ENCODE assay signal across 17 cellular contexts in the genomic region with DNA sequence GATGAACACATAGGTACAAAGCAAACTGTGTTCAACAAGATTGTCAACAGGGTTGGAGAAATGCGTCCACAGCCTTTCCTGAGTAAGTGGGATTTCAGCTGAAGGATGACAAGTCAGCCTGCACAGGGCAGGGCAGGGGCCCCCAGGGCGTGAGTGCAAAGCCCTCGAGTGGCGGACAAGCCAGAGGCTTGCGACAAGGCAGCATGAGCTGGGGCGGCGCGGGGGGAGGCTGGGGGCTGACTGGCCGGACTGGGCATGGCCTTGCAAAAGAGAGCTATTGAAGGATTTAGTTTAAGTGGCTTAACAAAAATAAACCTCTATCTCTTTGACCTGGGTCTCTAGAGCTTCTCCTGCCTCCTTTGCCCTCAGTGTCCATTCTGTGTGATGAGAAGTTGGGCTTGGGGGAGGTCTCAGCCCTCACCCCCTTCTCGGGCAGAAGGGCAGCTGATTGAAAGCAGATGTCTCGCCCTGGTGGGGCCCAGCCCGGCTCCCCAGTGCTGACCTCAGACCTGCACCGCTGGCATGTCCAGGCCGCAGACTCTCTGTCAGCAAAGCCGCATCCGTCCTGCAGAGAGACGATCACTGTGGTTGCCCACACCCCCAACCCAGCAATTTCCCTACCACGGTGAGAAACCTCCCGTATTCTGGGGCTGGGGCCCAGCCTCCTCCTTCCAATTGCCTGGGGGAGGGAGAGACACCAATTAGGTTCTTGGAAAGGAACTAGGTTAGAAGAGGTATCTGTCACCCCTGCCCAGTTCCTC. TPM values are rescaled to one million over a fixed set of nuclear protein-coding genes. Genes with fewer than 3 reads are reported as not detected.
DNase-seq lines count a peak whose midpoint lies in the region; ATAC-seq, FAIRE-seq and TF ChIP-seq lines count a peak whose summit lies in the region.
"Had no signal": no experiment of that assay in that cellular context is flagged by ENCODE, and none has a peak within 500 bp of the region (broad histone marks: within the 10 kb centered on the region; RNA-seq: fewer than 3 reads in every experiment).

No MANE protein-coding gene starts in this region.

- peak overlapping the region; percentile 17 for H2AK5ac ChIP-seq in neuronal stem cell (ENCODE audit: low read depth, low read length)

- H3F3A ChIP-seq in Loucy (ENCODE audit: low read depth) = peaks cover 10% of the 10 kb centered on the region

- H2BK120ac ChIP-seq in neuronal stem cell (ENCODE audit: low read depth, low read length) = no peak overlapping the region

- TF ChIP-seq CTCF in Loucy (conservative IDR thresholded peaks at IDR 0.05; ENCODE audit: low read length) (no peak), K562 (IDR thresholded peaks at IDR 0.05 in 2 of 3, conservative IDR thresholded peaks at IDR 0.05 in 1 of 3; ENCODE audit: insufficient read depth in 2 of 3, low read depth in 1 of 3, low read length in 3 of 3) (no peak), RWPE1 (conservative IDR thresholded peaks at IDR 0.05; ENCODE audit: low read depth) (no peak)

- peak overlapping the region; percentile 47 for H3K23ac ChIP-seq in neuronal stem cell (ENCODE audit: low read depth, low read length, poor library complexity)

- no peak for FAIRE-seq in K562 (lab: Jason Lieb, UNC)

- no peaks in the 10 kb centered on the region for H3K27me3 ChIP-seq in BLaER1 treated with 17β-estradiol and CSF1 and Interleukin-3, amounts not matched to agents 10 nM and 100 nM
- H3K27me3 ChIP-seq in Loucy (ENCODE audit: insufficient read depth, low read length, poor library complexity, severe bottlenecking) (no peaks in the 10 kb centered on the region), K562 (ENCODE audit: control insufficient read depth in 2 of 2, insufficient read depth in 2 of 2, low read length in 2 of 2) (no peaks in the 10 kb centered on the region), neuronal stem cell (ENCODE audit: control insufficient read depth in 3 of 3, insufficient read depth in 3 of 3, low read depth in 1 of 3, low read length in 3 of 3) (peaks cover 0 to 10% (median 0%) of the 10 kb centered on the region in 3 experiments)

- CTCF ChIA-PET in K562 (lab: Yijun Ruan, JAX; ENCODE audit: low intra/inter-chr PET ratio) (no interaction called here), RWPE1 (lab: Yijun Ruan, JAX) (interaction anchor here (0.6 to 1.2 kb wide), 5 partner anchors 120 to 259 kb away, joined by 3 to 10 read pairs (median 3); no protein-coding TSS in a partner anchor)

- in situ Hi-C loops in K562 (cut with MboI) = no loop called here

- no peaks in the 10 kb centered on the region for H4K20me1 ChIP-seq in BLaER1 treated with 17β-estradiol and CSF1 and Interleukin-3, amounts not matched to agents 10 nM and 100 nM
- H4K20me1 ChIP-seq in Loucy (ENCODE audit: insufficient read depth, low read length, poor library complexity, severe bottlenecking) = no peaks in the 10 kb centered on the region
- no peaks in the 10 kb centered on the region for H4K20me1 ChIP-seq in K562 (replicated peaks; ENCODE audit: control insufficient read depth, insufficient read depth, low read length)

- no peak overlapping the region for H3K4ac ChIP-seq in neuronal stem cell (ENCODE audit: low read length)

- H3K18ac ChIP-seq in neuronal stem cell (ENCODE audit: low read length) = peak overlapping the region; percentile 60

- DNase-seq in K562 (ENCODE audit: extremely low read depth in 1 of 4, low spot score in 3 of 4) = no peak
- no peak for DNase-seq in neuronal stem cell (ENCODE audit: low spot score)
- DNase-seq in A172 (ENCODE audit: low spot score) = no peak
- no peak for DNase-seq in RWPE1 (ENCODE audit: low spot score)
- DNase-seq in DMS79 treated with DMSO at 0.1 percent for 48 hours (lab: John Stamatoyannopoulos, UW) = no peak
- DNase-seq in glomerular visceral epithelial cell (ENCODE audit: extremely low spot score) = no peak
- DNase-seq: activated CD4-positive, alpha-beta T cell treated with anti-CD3 and anti-CD28 coated beads, Interleukin-2, amount 50 U/mL, for 4 hours; MM.1S; stimulated activated CD4-positive, alpha-beta T cell treated with anti-CD3 and anti-CD28 coated beads, Interleukin-4, amount 100 ng/mL, for 24 hours; stimulated activated naive CD8-positive, alpha-beta T cell treated with anti-CD3 and anti-CD28 coated beads, Interleukin-15, Interleukin-2, amounts not matched to agents 100 U/mL and 50 U/mL, for 24 hours had no signal

- H2BK5ac ChIP-seq in neuronal stem cell (ENCODE audit: low read length) = no peak overlapping the region

- peak overlapping the region in 9 of 11 experiments; percentile 2 to 96 (median 79); a peak in 14 of 22 replicates for H3K4me2 ChIP-seq in BLaER1 treated with 17β-estradiol and CSF1 and Interleukin-3, amounts not matched to agents 10 nM and 100 nM
- H3K4me2 ChIP-seq in Loucy (ENCODE audit: low read depth, low read length, poor library complexity, severe bottlenecking) (no peak overlapping the region), K562 (ENCODE audit: insufficient read depth, low read length) (no peak overlapping the region), neuronal stem cell (ENCODE audit: insufficient read depth, low read length, poor library complexity, severe bottlenecking) (no peak overlapping the region)

- no peak for TF ChIP-seq POLR2A in K562 (conservative IDR thresholded peaks at IDR 0.05)

- H3K9ac ChIP-seq in BLaER1 treated with 17β-estradiol and CSF1 and Interleukin-3, amounts not matched to agents 10 nM and 100 nM = peak overlapping the region in 2 of 11 experiments; percentile 37 to 81; a peak in 4 of 22 replicates
- peak overlapping the region; percentile 92 for H3K9ac ChIP-seq in Loucy (ENCODE audit: low read depth, low read length, poor library complexity, severe bottlenecking)
- no peak overlapping the region; a peak in 1 of 4 replicates for H3K9ac ChIP-seq in K562 (ENCODE audit: insufficient read depth in 1 of 2, low read depth in 2 of 2, low read length in 2 of 2)
- H3K9ac ChIP-seq in neuronal stem cell (ENCODE audit: low read depth, low read length, poor library complexity) = no peak overlapping the region

- H3K79me1 ChIP-seq in neuronal stem cell (ENCODE audit: low read depth, low read length) = no peaks in the 10 kb centered on the region

- no peak for ATAC-seq in K562
- ATAC-seq: stimulated activated naive CD8-positive, alpha-beta T cell treated with anti-CD3 and anti-CD28 coated beads, Interleukin-15, Interleukin-2, amounts not matched to agents 100 U/mL and 50 U/mL, for 24 hours; T-helper 17 cell had no signal

- H3K36me3 ChIP-seq in BLaER1 treated with 17β-estradiol and CSF1 and Interleukin-3, amounts not matched to agents 10 nM and 100 nM = no peaks in the 10 kb centered on the region
- no peaks in the 10 kb centered on the region for H3K36me3 ChIP-seq in Loucy (ENCODE audit: insufficient read depth, low read length)
- H3K36me3 ChIP-seq in K562 (ENCODE audit: control insufficient read depth, insufficient read depth, low read length) = no peaks in the 10 kb centered on the region
- H3K36me3 ChIP-seq in neuronal stem cell (replicated peaks in 1 of 2; ENCODE audit: control insufficient read depth in 2 of 2, insufficient read depth in 2 of 2, low read length in 2 of 2) = no peaks in the 10 kb centered on the region
- H3K36me3 ChIP-seq: HAP-1 had no signal

- no peaks in the 10 kb centered on the region for H3K9me2 ChIP-seq in Loucy (replicated peaks; ENCODE audit: low read depth, low read length)

- peak overlapping the region; percentile 52 for H2BK12ac ChIP-seq in neuronal stem cell (ENCODE audit: low read length)

- H3K14ac ChIP-seq in neuronal stem cell (ENCODE audit: low read length) = no peak overlapping the region

- TF ChIP-seq RAD21 in K562 (CRISPR knock-in tag; conservative IDR thresholded peaks at IDR 0.05 in 1 of 2, IDR thresholded peaks at IDR 0.05 in 1 of 2) = no peak

- no peak overlapping the region for H4K8ac ChIP-seq in neuronal stem cell (ENCODE audit: low read depth, low read length)

- POLR2A ChIA-PET in K562 (lab: Yijun Ruan, JAX) (interaction anchor here (0.7 to 1.8 kb wide), 6 partner anchors 11 to 262 kb away, joined by 3 to 6 read pairs (median 3); a partner anchor contains a TSS), RWPE1 (lab: Yijun Ruan, JAX; ENCODE audit: low non-redundant PET) (no interaction called here)

- WGBS in K562 (ENCODE audit: insufficient coverage, low coverage, missing lambda C conversion rate) = 89% methylated on average over 18 of the region's 19 CpGs
- WGBS in neuronal stem cell (ENCODE audit: extremely low coverage in 2 of 2, insufficient read length in 2 of 2, insufficient replicate concordance in 1 of 2), 2 donors = no CpG with 5 or more reads among the region's 19 CpGs

- H2BK15ac ChIP-seq in neuronal stem cell (ENCODE audit: low read length) = no peak overlapping the region

- intact Hi-C loops in K562 (cut with micrococcal nuclease) = no loop called here

- no peak overlapping the region for H4K91ac ChIP-seq in neuronal stem cell (ENCODE audit: low read depth, low read length, poor library complexity)

- TF ChIP-seq EP300 in K562 (IDR thresholded peaks at IDR 0.05; ENCODE audit: low read length) = no peak

- peaks cover 49 to 73% (median 68%) of the 10 kb centered on the region in 10 experiments for H3K4me1 ChIP-seq in BLaER1 treated with 17β-estradiol and CSF1 and Interleukin-3, amounts not matched to agents 10 nM and 100 nM
- H3K4me1 ChIP-seq in Loucy (ENCODE audit: insufficient read depth, low read length, poor library complexity, severe bottlenecking) (peaks cover 69% of the 10 kb centered on the region), K562 (replicated peaks in 1 of 2; ENCODE audit: control insufficient read depth in 2 of 2, insufficient read depth in 2 of 2, low read length in 2 of 2) (peaks cover 47 to 54% of the 10 kb centered on the region in 2 experiments), neuronal stem cell (ENCODE audit: control insufficient read depth in 2 of 2, insufficient read depth in 1 of 2, low read depth in 1 of 2, low read length in 2 of 2) (peaks cover 12 to 19% of the 10 kb centered on the region in 2 donors)

- H3K9me1 ChIP-seq in K562 (ENCODE audit: control insufficient read depth, insufficient read depth, low read length) = no peaks in the 10 kb centered on the region

- H2AFZ ChIP-seq in Loucy (ENCODE audit: low read length) (no peak overlapping the region), K562 (ENCODE audit: low read depth, low read length) (no peak overlapping the region), neuronal stem cell (ENCODE audit: low read length) (no peak overlapping the region)

- H3K27ac ChIP-seq in BLaER1 treated with 17β-estradiol and CSF1 and Interleukin-3, amounts not matched to agents 10 nM and 100 nM = peak overlapping the region in 8 of 11 experiments; percentile 91 to 96 (median 94); a peak in 16 of 22 replicates
- H3K27ac ChIP-seq in K562 (ENCODE audit: extremely low read depth, low read depth, low read length) = no peak overlapping the region
- H3K27ac ChIP-seq in neuronal stem cell (replicated peaks; ENCODE audit: low read length) = no peak overlapping the region
- no peak overlapping the region for H3K27ac ChIP-seq in RWPE1

- peaks cover 20% of the 10 kb centered on the region for H3K79me2 ChIP-seq in Loucy (ENCODE audit: insufficient read depth, low read length)
- H3K79me2 ChIP-seq in K562 (ENCODE audit: control insufficient read depth, insufficient read depth, low read length) = no peaks in the 10 kb centered on the region

- no peak overlapping the region for H3K4me3 ChIP-seq in BLaER1 treated with 17β-estradiol and CSF1 and Interleukin-3, amounts not matched to agents 10 nM and 100 nM
- H3K4me3 ChIP-seq in Loucy (ENCODE audit: low read length, poor library complexity, severe bottlenecking) = no peak overlapping the region
- H3K4me3 ChIP-seq in K562 = no peak overlapping the region
- no peak overlapping the region for H3K4me3 ChIP-seq in neuronal stem cell (ENCODE audit: low read length in 2 of 2)
- H3K4me3 ChIP-seq: HAP-1 had no signal

- no peaks in the 10 kb centered on the region for H3K9me3 ChIP-seq in BLaER1 treated with 17β-estradiol and CSF1 and Interleukin-3, amounts not matched to agents 10 nM and 100 nM (replicated peaks in 1 of 11)
- no peaks in the 10 kb centered on the region for H3K9me3 ChIP-seq in Loucy (ENCODE audit: insufficient read depth, low read depth, low read length)
- H3K9me3 ChIP-seq in K562 (replicated peaks; ENCODE audit: control insufficient read depth, insufficient read depth, low read depth, low read length) = no peaks in the 10 kb centered on the region
- no peaks in the 10 kb centered on the region for H3K9me3 ChIP-seq in neuronal stem cell (replicated peaks in 1 of 2; ENCODE audit: control insufficient read depth in 2 of 2, insufficient read depth in 1 of 2, low read depth in 1 of 2, low read length in 2 of 2)
- H3K9me3 ChIP-seq: HAP-1 had no signal

- no TSS peak for BruUV-seq in K562 (replicated peaks; lab: Mats Ljungman, UMichigan)

RNA-seq across cellular contexts. Expression of a gene that starts 24.3 kb away (rescaled TPM):
- total RNA-seq in K562 (2011; cell fraction: chromatin; rRNA removed; ENCODE audit: low replicate concordance) = not detected in 2 replicates
- total RNA-seq in K562 (2011; cell fraction: nucleolus; rRNA removed) = not detected in 2 replicates
- not detected in 2 replicates for total RNA-seq in K562 (2011; cell fraction: nucleoplasm; rRNA removed)
- not detected in 2 replicates for total RNA-seq in K562 (2014; rRNA removed)
- 0.15 TPM in 1 of 2 replicates, not detected in the other for total RNA-seq in K562 (2014; rRNA removed; fragmentation: Illumina TruSeq; extraction: Trizol)
- total RNA-seq in K562 (2015; rRNA removed; fragmentation: Illumina TruSeq; extraction: Trizol) = not detected in 2 replicates
- total RNA-seq in K562 (2021) = 0.42 and 0.51 TPM in 2 replicates
- polyA plus RNA-seq in K562 (2011; rRNA removed) = 0.13 and 0.14 TPM in 2 replicates
- 0.07 and 0.16 TPM in 2 replicates for polyA plus RNA-seq in K562 (2011; cell fraction: cytosol; rRNA removed)
- 0.81 and 1.8 TPM in 2 replicates for polyA plus RNA-seq in K562 (2011; cell fraction: nucleus; rRNA removed)
- polyA plus RNA-seq in K562 (2012) = 0.07 and 0.14 TPM in 2 replicates
- 0.09 and 0.61 TPM in 2 replicates for polyA plus RNA-seq in K562 (2014; fragmentation: Illumina TruSeq; extraction: Trizol)
- not detected for polyA plus RNA-seq in K562 (2014; fragmentation: Nextera tagmentation; extraction: Ambion mirVana)
- polyA plus RNA-seq in K562 (2014; rRNA removed) = 0.04 TPM in 1 of 2 replicates, not detected in the other
- polyA minus RNA-seq in K562 (2011; rRNA and poly(A)+ RNA removed) = not detected in 2 replicates
- not detected in 2 replicates for polyA minus RNA-seq in K562 (2011; cell fraction: cytosol; rRNA and poly(A)+ RNA removed)
- polyA minus RNA-seq in K562 (2011; cell fraction: nucleus; rRNA and poly(A)+ RNA removed) = not detected in 2 replicates
- not detected for polyA plus RNA-seq in neuronal stem cell (2013, experiment 1 of 2)
- 0.03 TPM for polyA plus RNA-seq in neuronal stem cell (2013, experiment 2 of 2)
- not detected in 2 replicates for total RNA-seq in A172 (2014; rRNA removed; shearing (Covaris generic))
- total RNA-seq: CD4-positive, alpha-beta T cell; G401; mononuclear cell; T-helper 17 cell had no signal

RNA-seq across cellular contexts. Expression of a gene that starts 47.2 kb away (rescaled TPM):
- total RNA-seq in K562 (2011; cell fraction: chromatin; rRNA removed; ENCODE audit: low replicate concordance) = 1.2 and 1.8 TPM in 2 replicates
- 1.1 and 2.7 TPM in 2 replicates for total RNA-seq in K562 (2011; cell fraction: nucleolus; rRNA removed)
- total RNA-seq in K562 (2011; cell fraction: nucleoplasm; rRNA removed) = 1.8 and 2.6 TPM in 2 replicates
- 2.3 and 4.3 TPM in 2 replicates for total RNA-seq in K562 (2014; rRNA removed)
- 5.5 and 7.2 TPM in 2 replicates for total RNA-seq in K562 (2014; rRNA removed; fragmentation: Illumina TruSeq; extraction: Trizol)
- total RNA-seq in K562 (2015; rRNA removed; fragmentation: Illumina TruSeq; extraction: Trizol) = 4.1 and 4.5 TPM in 2 replicates
- 3.9 and 5.7 TPM in 2 replicates for total RNA-seq in K562 (2021)
- 17.5 and 22.3 TPM in 2 replicates for polyA plus RNA-seq in K562 (2011; rRNA removed)
- 10.2 and 17.2 TPM in 2 replicates for polyA plus RNA-seq in K562 (2011; cell fraction: cytosol; rRNA removed)
- polyA plus RNA-seq in K562 (2011; cell fraction: nucleus; rRNA removed) = 5.5 and 10.1 TPM in 2 replicates
- 10.9 and 11.4 TPM in 2 replicates for polyA plus RNA-seq in K562 (2012)
- polyA plus RNA-seq in K562 (2014; fragmentation: Illumina TruSeq; extraction: Trizol) = 8.9 and 9.5 TPM in 2 replicates
- polyA plus RNA-seq in K562 (2014; fragmentation: Nextera tagmentation; extraction: Ambion mirVana) = 10 to 100 TPM; 23.1 to 24.5 TPM
- 8.9 and 9.4 TPM in 2 replicates for polyA plus RNA-seq in K562 (2014; rRNA removed)
- 8.5 and 12.1 TPM in 2 replicates for polyA minus RNA-seq in K562 (2011; rRNA and poly(A)+ RNA removed)
- polyA minus RNA-seq in K562 (2011; cell fraction: cytosol; rRNA and poly(A)+ RNA removed) = 2.6 and 5.3 TPM in 2 replicates
- 1.2 and 3.3 TPM in 2 replicates for polyA minus RNA-seq in K562 (2011; cell fraction: nucleus; rRNA and poly(A)+ RNA removed)
- 29.3 TPM for polyA plus RNA-seq in neuronal stem cell (2013, experiment 1 of 2)
- polyA plus RNA-seq in neuronal stem cell (2013, experiment 2 of 2) = 29.7 TPM
- 40.8 and 49.2 TPM in 2 replicates for total RNA-seq in A172 (2014; rRNA removed; shearing (Covaris generic))

Comparison
In these comparisons a context has a peak if more than half of its experiments do, and no peak if none do; other contexts are left out.
1. H3K27ac ChIP-seq: peak in BLaER1 treated with 17β-estradiol and CSF1 and Interleukin-3, amounts not matched to agents 10 nM and 100 nM (8 of 11); none in K562 (single experiment), neuronal stem cell (single experiment) and RWPE1 (single experiment).
2. H3K4me2 ChIP-seq: peak in BLaER1 treated with 17β-estradiol and CSF1 and Interleukin-3, amounts not matched to agents 10 nM and 100 nM (9 of 11); none in Loucy (single experiment), K562 (single experiment) and neuronal stem cell (single experiment).